Comparison of ENCODE assay signal across 8 cellular contexts in the genomic region with DNA sequence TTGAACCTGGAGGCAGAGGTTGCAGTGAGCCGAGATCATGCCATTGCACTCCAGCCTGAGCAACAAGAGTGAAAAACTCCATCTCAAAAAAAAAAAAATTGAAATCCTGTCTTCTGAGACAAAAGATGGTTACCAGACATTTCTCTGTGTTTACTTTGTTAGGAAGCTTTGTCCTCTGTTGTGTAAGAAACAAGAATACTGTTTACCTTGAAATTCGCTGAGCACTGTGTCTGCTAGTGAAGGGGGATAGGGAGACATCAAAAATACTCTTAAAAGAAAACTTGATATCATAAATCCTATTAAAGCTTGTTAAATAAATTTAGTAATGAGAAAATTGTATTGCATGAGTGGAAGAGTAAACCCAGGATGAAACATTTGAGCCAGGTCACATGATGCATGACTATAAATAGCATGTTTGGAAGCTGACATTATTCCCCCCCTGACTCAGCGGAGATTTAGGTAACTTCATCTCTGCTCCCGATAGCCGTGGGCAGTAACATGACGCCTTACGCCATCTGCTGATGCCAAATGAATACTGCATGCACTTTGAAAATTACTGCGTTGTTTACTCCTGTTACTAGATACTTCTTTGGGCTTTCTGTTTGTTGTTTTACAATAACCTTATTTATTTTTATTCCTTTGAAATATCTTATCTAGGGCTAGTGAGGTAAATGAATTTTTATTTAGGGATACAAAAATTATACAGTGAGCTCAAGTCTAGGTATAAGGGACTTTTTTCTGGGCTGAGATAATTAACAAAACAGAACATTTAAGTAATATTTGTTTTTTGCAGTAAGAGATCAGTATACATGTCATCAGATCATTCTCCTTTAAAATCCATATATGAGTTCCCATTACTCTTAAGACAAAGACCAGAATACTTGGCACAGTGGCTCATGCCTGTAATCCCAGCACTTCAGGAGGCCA.
DNase-seq lines count a peak whose midpoint lies in the region; ATAC-seq and TF ChIP-seq lines count a peak whose summit lies in the region.

No MANE protein-coding gene starts in this region.

- H2AFZ ChIP-seq in H9 (ENCODE audit: low read length): no peak overlapping the region

- H2BK12ac ChIP-seq in H9 (ENCODE audit: insufficient read length, low read depth, low read length): no peak overlapping the region

- H3K14ac ChIP-seq in H9 (ENCODE audit: insufficient read depth, low read length): no peak overlapping the region

- no peak overlapping the region for H3T11ph ChIP-seq in H9 (ENCODE audit: low read length)

- H3K36me3 Mint-ChIP-seq in H9 (ENCODE audit: insufficient read depth in 1 of 3, low read depth in 3 of 3) (no peaks in the 10 kb centered on the region), T-cell (no peaks in the 10 kb centered on the region)

- H3K4me3 Mint-ChIP-seq in H9: no peak overlapping the region
- H3K4me3 Mint-ChIP-seq in T-cell: no peak overlapping the region

- H3K27me3 Mint-ChIP-seq in H9 (ENCODE audit: low read depth) (no peaks in the 10 kb centered on the region), T-cell (peaks cover 4 to 6% of the 10 kb centered on the region in 2 donors)

- H2BK20ac ChIP-seq in H9 (ENCODE audit: low read depth, low read length, poor library complexity, severe bottlenecking): no peak overlapping the region

- no peak overlapping the region for H4K8ac ChIP-seq in H9 (replicated peaks; ENCODE audit: insufficient read length, low read depth, low read length)

- TF ChIP-seq CTCF in H9 (conservative IDR thresholded peaks at IDR 0.05) (peak; percentile 89), body of pancreas (IDR thresholded peaks at IDR 0.05) (peak; percentile 60 to 96 (median 92)), spleen (IDR thresholded peaks at IDR 0.05 in 8 of 11, conservative IDR thresholded peaks at IDR 0.05 in 3 of 11) (peak; percentile 63 to 87 (median 82))

- H2BK15ac ChIP-seq in H9 (ENCODE audit: low read depth, low read length): no peak overlapping the region

- CTCF ChIA-PET in T-cell (lab: Charles Lee): interaction anchor here (0.7 to 4.1 kb wide), 16 partner anchors 8 to 1599 kb away, joined by 3 to 71 read pairs (median 3); no protein-coding TSS in a partner anchor

- TF ChIP-seq POLR2A in body of pancreas (IDR thresholded peaks at IDR 0.05) (no peak), spleen (IDR thresholded peaks at IDR 0.05) (no peak)

- H3K36me3 ChIP-seq in body of pancreas (replicated peaks in 1 of 2; ENCODE audit: insufficient read depth in 1 of 2, low read depth in 2 of 2) (peaks cover 0 to 3% of the 10 kb centered on the region in 2 donors), spleen (peaks cover 0 to 16% (median 0%) of the 10 kb centered on the region in 6 donors)

- no peaks in the 10 kb centered on the region for H3K9me3 ChIP-seq in H9 (ENCODE audit: control insufficient read depth, low read depth, low read length)
- H3K9me3 ChIP-seq in body of pancreas: no peaks in the 10 kb centered on the region
- H3K9me3 ChIP-seq in spleen: no peaks in the 10 kb centered on the region

- H3K23me2 ChIP-seq in H9 (ENCODE audit: insufficient read length, low read depth, low read length, poor library complexity, severe bottlenecking): no peaks in the 10 kb centered on the region

- H4K5ac ChIP-seq in H9 (ENCODE audit: insufficient read length, low read depth, low read length): no peak overlapping the region

- no peak overlapping the region for H3K18ac ChIP-seq in H9 (ENCODE audit: insufficient read length, low read depth, low read length)

- H3K4me1 ChIP-seq in H9 (ENCODE audit: insufficient read depth, low read length) (no peaks in the 10 kb centered on the region), body of pancreas (peaks cover 7% of the 10 kb centered on the region), spleen (peaks cover 0 to 9% (median 5%) of the 10 kb centered on the region in 6 donors)

- H3K56ac ChIP-seq in H9 (ENCODE audit: insufficient read length, low read depth, low read length): no peak overlapping the region

- peaks cover 3% of the 10 kb centered on the region in 2 experiments; a peak in 2 of 4 replicates for H3K4me1 Mint-ChIP-seq in H9
- peaks cover 0 to 4% (median 2%) of the 10 kb centered on the region in 3 donors for H3K4me1 Mint-ChIP-seq in T-cell

- DNase-seq in D341Med (ENCODE audit: low spot score) (peak; percentile 69), H9 (peak; percentile 61), NCI-H146 (lab: John Stamatoyannopoulos, UW) (peak; percentile 61), T-cell (peak in 33 of 34 experiments; percentile 1 to 45 (median 21)), body of pancreas (peak; percentile 73 to 84 (median 76)), iPS-NIHi7 (ENCODE audit: extremely low spot score) (peak; percentile 72), spleen (no peak)

- no CpG with 5 or more reads among the region's 8 CpGs for WGBS in H9 (ENCODE audit: extremely low coverage, insufficient read length, low lambda C conversion rate)
- 16% methylated on average over 8 of the region's 8 CpGs for WGBS in body of pancreas, 2 donors
- WGBS in spleen, 5 donors: 24 to 29% (median 27%) methylated on average over 8 of the region's 8 CpGs

- H3K4ac ChIP-seq in H9 (ENCODE audit: low read depth, low read length): no peak overlapping the region

- no peaks in the 10 kb centered on the region for H3K79me1 ChIP-seq in H9 (ENCODE audit: insufficient read depth, low read depth, low read length, poor library complexity, severe bottlenecking)

- no peak overlapping the region for H4K91ac ChIP-seq in H9 (ENCODE audit: insufficient read length, low read depth, low read length)

- POLR2A ChIA-PET in T-cell (lab: Charles Lee): interaction anchor here in 1 of 2 donors (1.1 kb wide), 1 partner anchor 183 kb away, joined by 6 read pairs; no protein-coding TSS in a partner anchor

- H2BK120ac ChIP-seq in H9 (ENCODE audit: low read depth, low read length, poor library complexity, severe bottlenecking): no peak overlapping the region

- H3K79me2 ChIP-seq in H9 (ENCODE audit: insufficient read depth, low read length): no peaks in the 10 kb centered on the region

- H3K4me2 ChIP-seq in H9 (ENCODE audit: insufficient read depth, insufficient read length, low read length): no peak overlapping the region

- no peaks in the 10 kb centered on the region for H4K20me1 ChIP-seq in H9 (ENCODE audit: control insufficient read depth, insufficient read depth, insufficient read length)

- H3K27ac Mint-ChIP-seq in H9: no peak overlapping the region; a peak in 2 of 7 replicates
- no peak overlapping the region for H3K27ac Mint-ChIP-seq in T-cell

- no peak overlapping the region for H2BK5ac ChIP-seq in H9 (ENCODE audit: insufficient read length, low read length)

- H3K9me3 Mint-ChIP-seq in H9: no peaks in the 10 kb centered on the region
- H3K9me3 Mint-ChIP-seq in T-cell: no peaks in the 10 kb centered on the region

- H3K9ac ChIP-seq in H9 (ENCODE audit: extremely low read depth, insufficient read length, low read length): no peak overlapping the region

- peak; percentile 56 to 72 (median 61) for ATAC-seq in T-cell (replicated peaks in 1 of 4)
- peak; percentile 97 for ATAC-seq in body of pancreas
- no peak for ATAC-seq in HG02852 (IDR thresholded peaks at IDR 0.05; ENCODE audit: unreplicated experiment)

- H3K27ac ChIP-seq in H9 (ENCODE audit: insufficient read length, low read depth, low read length) (no peak overlapping the region), body of pancreas (peak overlapping the region in 1 of 4 donors; percentile 3), spleen (no peak overlapping the region)

- H2AK5ac ChIP-seq in H9 (ENCODE audit: insufficient read length, low read length): no peak overlapping the region

- H3K27me3 ChIP-seq in H9 (ENCODE audit: insufficient read depth, low read length) (no peaks in the 10 kb centered on the region), body of pancreas (no peaks in the 10 kb centered on the region), spleen (replicated peaks in 1 of 7) (no peaks in the 10 kb centered on the region)

- H3K23ac ChIP-seq in H9 (ENCODE audit: insufficient read length, low read depth, low read length): no peak overlapping the region

- H3K4me3 ChIP-seq in body of pancreas: no peak overlapping the region
- H3K4me3 ChIP-seq in spleen: no peak overlapping the region

- intact Hi-C loops in body of pancreas (cut with DNase I): no loop called here
- intact Hi-C loops in spleen (cut with DNase I; ENCODE audit: low total_unique reads): loop anchor here (2.0 kb wide), 1 partner anchor 182 kb away; no protein-coding TSS in a partner anchor
